In the genomic region with DNA sequence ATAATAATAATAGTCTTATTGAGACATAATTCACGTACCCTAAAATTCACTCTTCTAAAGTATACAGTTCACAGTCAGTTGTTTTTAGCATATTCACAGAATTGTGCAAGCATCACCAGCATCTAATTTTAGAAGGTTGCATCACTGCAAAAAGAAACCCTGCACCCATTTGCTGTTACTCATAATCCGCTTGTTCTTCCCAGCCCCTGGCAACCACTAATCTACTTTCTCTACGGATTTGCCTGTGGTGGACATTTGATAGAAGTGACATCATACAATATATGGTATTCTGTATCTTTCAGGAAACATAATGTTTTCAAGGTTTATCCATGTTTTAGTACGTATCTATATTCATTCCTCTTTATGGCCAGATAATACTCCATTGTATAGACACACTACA, we compare ENCODE assay signal across 14 cellular contexts. TPM values are rescaled to one million over a fixed set of nuclear protein-coding genes. Genes with fewer than 3 reads are reported as not detected.
DNase-seq lines count a peak whose midpoint lies in the region; TF ChIP-seq lines count a peak whose summit lies in the region.
"Had no signal": no experiment of that assay in that cellular context is flagged by ENCODE, and none has a peak within 500 bp of the region (broad histone marks: within the 10 kb centered on the region; RNA-seq: fewer than 3 reads in every experiment).

No MANE protein-coding gene starts in this region.

- TF ChIP-seq CTCF in NB4 (IDR thresholded peaks at IDR 0.05; ENCODE audit: low read depth, low read length) = no peak
- TF ChIP-seq CTCF in brain microvascular endothelial cell (IDR thresholded peaks at IDR 0.05; ENCODE audit: low read depth, low read length, missing control alignments) = no peak
- no peak for TF ChIP-seq CTCF in progenitor cell of endocrine pancreas (IDR thresholded peaks at IDR 0.05; ENCODE audit: unreplicated experiment)
- TF ChIP-seq CTCF in mesothelial cell of epicardium (IDR thresholded peaks at IDR 0.05; ENCODE audit: unreplicated experiment) = no peak

- H3K4me3 Mint-ChIP-seq in progenitor cell of endocrine pancreas (ENCODE audit: low read depth) = no peak overlapping the region
- no peak overlapping the region for H3K4me3 Mint-ChIP-seq in mesothelial cell of epicardium
- H3K4me3 Mint-ChIP-seq: CD8-positive, alpha-beta T cell; naive thymus-derived CD8-positive, alpha-beta T cell had no signal

- H3K36me3 ChIP-seq in BLaER1 treated with 17β-estradiol and CSF1 and Interleukin-3, amounts not matched to agents 10 nM and 100 nM = no peaks in the 10 kb centered on the region
- H3K36me3 ChIP-seq in brain microvascular endothelial cell (replicated peaks) = no peaks in the 10 kb centered on the region
- H3K36me3 ChIP-seq in mesenchymal stem cell (ENCODE audit: control insufficient read depth in 1 of 2, insufficient read depth in 2 of 2, low read depth in 1 of 2, low read length in 2 of 2) = no peaks in the 10 kb centered on the region

- H3K4me3 ChIP-seq in BLaER1 treated with 17β-estradiol and CSF1 and Interleukin-3, amounts not matched to agents 10 nM and 100 nM = no peak overlapping the region
- H3K4me3 ChIP-seq in NB4 (ENCODE audit: low read depth, low read length) (no peak overlapping the region), brain microvascular endothelial cell (ENCODE audit: low read depth, low read length) (no peak overlapping the region), mesenchymal stem cell (ENCODE audit: insufficient read depth in 1 of 2, low read depth in 1 of 2, low read length in 2 of 2) (no peak overlapping the region)

- H4K91ac ChIP-seq in mesenchymal stem cell (ENCODE audit: low read length) = no peak overlapping the region

- H2AK5ac ChIP-seq in mesenchymal stem cell (ENCODE audit: low read length, severe bottlenecking) = no peak overlapping the region

- H2BK12ac ChIP-seq in mesenchymal stem cell (ENCODE audit: low read length in 2 of 2) = no peak overlapping the region

- H3K27me3 Mint-ChIP-seq in progenitor cell of endocrine pancreas = peaks cover 20% of the 10 kb centered on the region
- peaks cover 17% of the 10 kb centered on the region for H3K27me3 Mint-ChIP-seq in mesothelial cell of epicardium (ENCODE audit: low read depth)
- H3K27me3 Mint-ChIP-seq: naive thymus-derived CD8-positive, alpha-beta T cell had no signal

- no peak overlapping the region for H2BK5ac ChIP-seq in mesenchymal stem cell (ENCODE audit: low read depth, low read length, poor library complexity, severe bottlenecking)

- no peak overlapping the region for H2BK120ac ChIP-seq in mesenchymal stem cell (ENCODE audit: low read depth, low read length)

- H3K27ac Mint-ChIP-seq in progenitor cell of endocrine pancreas = no peak overlapping the region
- no peak overlapping the region for H3K27ac Mint-ChIP-seq in mesothelial cell of epicardium
- H3K27ac Mint-ChIP-seq: CD8-positive, alpha-beta T cell; naive thymus-derived CD8-positive, alpha-beta T cell had no signal

- H3K23ac ChIP-seq in mesenchymal stem cell (ENCODE audit: low read length in 2 of 2) = no peak overlapping the region

- peak; percentile 74 for DNase-seq in NB4 (ENCODE audit: low read depth)
- DNase-seq in brain microvascular endothelial cell = peak; percentile 92
- DNase-seq in mesenchymal stem cell = peak; percentile 82
- no peak for DNase-seq in progenitor cell of endocrine pancreas (ENCODE audit: low spot score, unreplicated experiment)
- DNase-seq in NCI-H1105 treated with DMSO at 0.1 percent for 48 hours (lab: John Stamatoyannopoulos, UW) = no peak
- DNase-seq in mesothelial cell of epicardium (ENCODE audit: low spot score in 2 of 2, unreplicated experiment in 2 of 2) = no peak
- no peak for DNase-seq in SHP77 (lab: John Stamatoyannopoulos, UW)
- DNase-seq: anterior cingulate cortex; CD8-positive, alpha-beta T cell; GOT3; naive thymus-derived CD8-positive, alpha-beta T cell; NCI-H2107 had no signal

- no peak overlapping the region for H4K8ac ChIP-seq in mesenchymal stem cell (ENCODE audit: low read length)

- H3K14ac ChIP-seq in mesenchymal stem cell (ENCODE audit: low read length in 2 of 2) = no peak overlapping the region

- H3K36me3 Mint-ChIP-seq in progenitor cell of endocrine pancreas (ENCODE audit: insufficient read depth) (no peaks in the 10 kb centered on the region), mesothelial cell of epicardium (no peaks in the 10 kb centered on the region)
- H3K36me3 Mint-ChIP-seq: CD8-positive, alpha-beta T cell; naive thymus-derived CD8-positive, alpha-beta T cell had no signal

- H2AFZ ChIP-seq in mesenchymal stem cell (ENCODE audit: low read depth, low read length) = no peak overlapping the region

- H3K4me1 Mint-ChIP-seq in progenitor cell of endocrine pancreas (ENCODE audit: low read depth) = no peaks in the 10 kb centered on the region
- H3K4me1 Mint-ChIP-seq in mesothelial cell of epicardium = peaks cover 11% of the 10 kb centered on the region
- H3K4me1 Mint-ChIP-seq: naive thymus-derived CD8-positive, alpha-beta T cell had no signal

- no peak for TF ChIP-seq POLR2A in NB4 (IDR thresholded peaks at IDR 0.05; ENCODE audit: extremely low read depth, insufficient read length)

- H3K79me1 ChIP-seq in mesenchymal stem cell (replicated peaks; ENCODE audit: low read length, poor library complexity, severe bottlenecking) = no peaks in the 10 kb centered on the region

- H3K9ac ChIP-seq in BLaER1 treated with 17β-estradiol and CSF1 and Interleukin-3, amounts not matched to agents 10 nM and 100 nM = no peak overlapping the region
- H3K9ac ChIP-seq in mesenchymal stem cell (ENCODE audit: low read length) = peak overlapping the region; percentile 67

- WGBS in mesenchymal stem cell = 93% methylated on average over 1 of the region's 4 CpGs

- H3K27ac ChIP-seq in BLaER1 treated with 17β-estradiol and CSF1 and Interleukin-3, amounts not matched to agents 10 nM and 100 nM = no peak overlapping the region
- H3K27ac ChIP-seq in brain microvascular endothelial cell (no peak overlapping the region), mesenchymal stem cell (ENCODE audit: low read length, poor library complexity, severe bottlenecking) (no peak overlapping the region)
- H3K27ac ChIP-seq: VCaP had no signal

- H3K9me3 Mint-ChIP-seq in progenitor cell of endocrine pancreas (ENCODE audit: low read depth) = no peaks in the 10 kb centered on the region
- H3K9me3 Mint-ChIP-seq in mesothelial cell of epicardium = no peaks in the 10 kb centered on the region
- H3K9me3 Mint-ChIP-seq: CD8-positive, alpha-beta T cell; naive thymus-derived CD8-positive, alpha-beta T cell had no signal

- H3K4me2 ChIP-seq in BLaER1 treated with 17β-estradiol and CSF1 and Interleukin-3, amounts not matched to agents 10 nM and 100 nM = peak overlapping the region in 6 of 11 experiments; percentile 11 to 57 (median 35); a peak in 12 of 22 replicates
- H3K4me2 ChIP-seq in mesenchymal stem cell (ENCODE audit: low read length, poor library complexity, severe bottlenecking) = no peak overlapping the region

- H3K9me3 ChIP-seq in BLaER1 treated with 17β-estradiol and CSF1 and Interleukin-3, amounts not matched to agents 10 nM and 100 nM (replicated peaks in 1 of 11) = no peaks in the 10 kb centered on the region
- H3K9me3 ChIP-seq in mesenchymal stem cell (ENCODE audit: control insufficient read depth, low read length) = no peaks in the 10 kb centered on the region

- H3K4ac ChIP-seq in mesenchymal stem cell (ENCODE audit: low read depth in 1 of 2, low read length in 2 of 2) = no peak overlapping the region

- H3K27me3 ChIP-seq in BLaER1 treated with 17β-estradiol and CSF1 and Interleukin-3, amounts not matched to agents 10 nM and 100 nM = no peaks in the 10 kb centered on the region
- H3K27me3 ChIP-seq in brain microvascular endothelial cell (replicated peaks) (no peaks in the 10 kb centered on the region), mesenchymal stem cell (ENCODE audit: control insufficient read depth in 1 of 2, insufficient read depth in 1 of 2, low read length in 2 of 2) (no peaks in the 10 kb centered on the region)

- H3K4me1 ChIP-seq in BLaER1 treated with 17β-estradiol and CSF1 and Interleukin-3, amounts not matched to agents 10 nM and 100 nM = peaks cover 7 to 15% (median 12%) of the 10 kb centered on the region in 10 experiments; a peak in 19 of 20 replicates
- no peaks in the 10 kb centered on the region for H3K4me1 ChIP-seq in mesenchymal stem cell (ENCODE audit: control insufficient read depth, insufficient read depth, low read depth, low read length)

- in situ Hi-C loops in brain microvascular endothelial cell (cut with HindIII; ENCODE audit: low pct_ligation_motif_present, low sequenced_read_pairs) = no loop called here

- no peaks in the 10 kb centered on the region for H4K20me1 ChIP-seq in BLaER1 treated with 17β-estradiol and CSF1 and Interleukin-3, amounts not matched to agents 10 nM and 100 nM

- no peak overlapping the region for H3K18ac ChIP-seq in mesenchymal stem cell (ENCODE audit: low read depth in 1 of 2, low read length in 2 of 2)

- H2BK15ac ChIP-seq in mesenchymal stem cell (ENCODE audit: low read depth, poor library complexity, severe bottlenecking) = no peak overlapping the region

RNA-seq across cellular contexts. Expression of a gene that starts 41.5 kb away (rescaled TPM):
- polyA plus RNA-seq in mesenchymal stem cell (2013, experiment 1 of 2) = 0.22 TPM
- polyA plus RNA-seq in mesenchymal stem cell (2013, experiment 2 of 2) = 0.19 TPM
- total RNA-seq in progenitor cell of endocrine pancreas = 20.9 and 23.0 TPM in 2 replicates
- 3.7 to 4.3 TPM (median 4.1 TPM) in 3 replicates for total RNA-seq in mesothelial cell of epicardium

Comparison
In these comparisons a context has a peak if more than half of its experiments do, and no peak if none do; other contexts are left out.
1. DNase-seq: peak in NB4 (single experiment), brain microvascular endothelial cell (single experiment) and mesenchymal stem cell (single experiment); none in progenitor cell of endocrine pancreas (single experiment), NCI-H1105 treated with DMSO at 0.1 percent for 48 hours (single experiment), mesothelial cell of epicardium (0 of 2) and SHP77 (0 of 2).